In the genomic region with DNA sequence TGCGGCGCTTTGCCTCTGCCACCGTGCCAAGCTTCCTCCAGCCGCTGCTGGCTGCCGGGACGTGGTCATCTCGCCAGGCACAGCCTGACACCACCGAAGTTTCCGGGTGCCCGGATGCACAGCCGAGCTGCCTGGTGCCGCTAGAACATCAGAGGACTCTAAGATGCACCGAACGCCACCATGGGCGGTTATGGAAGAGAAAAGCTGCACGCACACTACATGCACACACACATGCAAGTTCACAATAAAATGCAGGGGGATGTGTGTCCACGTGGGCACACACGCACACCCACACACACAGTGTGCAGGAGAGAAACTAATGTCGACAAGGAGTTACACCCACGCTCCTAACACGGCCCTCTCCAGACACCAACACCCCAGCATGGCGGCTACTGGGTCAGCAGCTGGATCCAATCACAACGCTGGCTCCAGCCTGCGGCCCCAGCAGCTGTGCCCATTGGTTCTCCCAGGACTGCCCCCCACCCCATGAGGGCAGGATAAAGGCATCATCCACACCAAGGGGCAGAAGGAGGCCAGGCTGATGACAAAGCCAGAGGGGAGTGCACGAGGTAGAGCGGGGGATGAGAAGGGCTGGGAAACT, we compare ENCODE assay signal across 12 cellular contexts.
DNase-seq lines count a peak whose midpoint lies in the region; ATAC-seq and TF ChIP-seq lines count a peak whose summit lies in the region.
"Had no signal": no experiment of that assay in that cellular context is flagged by ENCODE, and none has a peak within 500 bp of the region (broad histone marks: within the 10 kb centered on the region; RNA-seq: fewer than 3 reads in every experiment).

No MANE protein-coding gene starts in this region.

- no peak for TF ChIP-seq CTCF in HEK293 (tag by site-specific recombination; IDR thresholded peaks at IDR 0.05)
- TF ChIP-seq CTCF in brain (conservative IDR thresholded peaks at IDR 0.05) = no peak
- no peak for TF ChIP-seq CTCF in omental fat pad (IDR thresholded peaks at IDR 0.05)

- no peaks in the 10 kb centered on the region for H3K27me3 Mint-ChIP-seq in activated CD4-positive, alpha-beta memory T cell treated with anti-CD3 and anti-CD28 coated beads, Interleukin-2, amount 10 ng/mL, durations not matched to agents 7 days and 5 days
- peaks cover 3% of the 10 kb centered on the region for H3K27me3 Mint-ChIP-seq in brain

- no peak for ATAC-seq in HG02678 (IDR thresholded peaks at IDR 0.05; ENCODE audit: unreplicated experiment)
- ATAC-seq in omental fat pad (ENCODE audit: low FRiP score) = no peak

- no peaks in the 10 kb centered on the region for H3K9me3 Mint-ChIP-seq in activated CD4-positive, alpha-beta memory T cell treated with anti-CD3 and anti-CD28 coated beads, Interleukin-2, amount 10 ng/mL, durations not matched to agents 7 days and 5 days
- H3K9me3 Mint-ChIP-seq in brain = peaks cover 0 to 3% (median 0%) of the 10 kb centered on the region in 5 experiments
- H3K9me3 Mint-ChIP-seq: nephron progenitor cell had no signal

- peak overlapping the region; percentile 88 for H3K27ac Mint-ChIP-seq in activated CD4-positive, alpha-beta memory T cell treated with anti-CD3 and anti-CD28 coated beads, Interleukin-2, amount 10 ng/mL, durations not matched to agents 7 days and 5 days
- peak overlapping the region; percentile 45 to 95 (median 86) for H3K27ac Mint-ChIP-seq in brain
- H3K27ac Mint-ChIP-seq: nephron progenitor cell had no signal

- H3K36me3 ChIP-seq in HEK293 (ENCODE audit: control insufficient read depth in 2 of 2, insufficient read depth in 1 of 2, low read length in 2 of 2) = no peaks in the 10 kb centered on the region
- H3K36me3 ChIP-seq: MG63 had no signal

- H3K36me3 Mint-ChIP-seq in activated CD4-positive, alpha-beta memory T cell treated with anti-CD3 and anti-CD28 coated beads, Interleukin-2, amount 10 ng/mL, durations not matched to agents 7 days and 5 days (ENCODE audit: low read depth) = peaks cover 49% of the 10 kb centered on the region
- peaks cover under 1% of the 10 kb centered on the region for H3K36me3 Mint-ChIP-seq in brain

- peak; percentile 77 for DNase-seq in activated CD4-positive, alpha-beta memory T cell treated with anti-CD3 and anti-CD28 coated beads, Interleukin-2, amount 10 ng/mL, durations not matched to agents 7 days and 5 days
- DNase-seq in occipital lobe (lab: John Stamatoyannopoulos, UW) (peak; percentile 40), NCI-H187 treated with DMSO at 0.1 percent for 48 hours (lab: John Stamatoyannopoulos, UW) (no peak), DMS53 treated with DMSO at 0.1 percent for 48 hours (lab: John Stamatoyannopoulos, UW; ENCODE audit: unreplicated experiment) (no peak), omental fat pad (ENCODE audit: low spot score) (no peak)
- DNase-seq: MG63, nephron progenitor cell, Right ventricle myocardium superior, testis had no signal

- no peak overlapping the region for H3K4me3 ChIP-seq in HEK293 (ENCODE audit: low read depth, low read length)
- H3K4me3 ChIP-seq: MG63 had no signal

- CTCF ChIA-PET in HEK293 (lab: Yijun Ruan, JAX) = no interaction called here
- CTCF ChIA-PET in activated CD4-positive, alpha-beta memory T cell treated with anti-CD3 and anti-CD28 coated beads, Interleukin-2, amount 10 ng/mL, durations not matched to agents 7 days and 5 days (lab: Charles Lee) = interaction anchor here (0.7 to 7.9 kb wide), 24 partner anchors 8 to 1211 kb away, joined by 3 to 80 read pairs (median 5); a partner anchor contains a TSS

- no peak overlapping the region for H3K27ac ChIP-seq in HEK293 (ENCODE audit: extremely low read depth, low read depth, low read length)
- H3K27ac ChIP-seq: testis had no signal

- peaks cover 16% of the 10 kb centered on the region for H3K4me1 ChIP-seq in HEK293 (ENCODE audit: control insufficient read depth, insufficient read depth, low read length)

- POLR2A ChIA-PET in HEK293 (lab: Yijun Ruan, JAX) = no interaction called here
- POLR2A ChIA-PET in activated CD4-positive, alpha-beta memory T cell treated with anti-CD3 and anti-CD28 coated beads, Interleukin-2, amount 10 ng/mL, durations not matched to agents 7 days and 5 days (lab: Charles Lee) = interaction anchor here (0.8 to 6.2 kb wide), 18 partner anchors 11 to 1014 kb away, joined by 3 to 155 read pairs (median 6); a partner anchor contains a TSS

- peak overlapping the region; percentile 77 for H3K4me3 Mint-ChIP-seq in activated CD4-positive, alpha-beta memory T cell treated with anti-CD3 and anti-CD28 coated beads, Interleukin-2, amount 10 ng/mL, durations not matched to agents 7 days and 5 days
- H3K4me3 Mint-ChIP-seq in brain = peak overlapping the region in 4 of 5 experiments; percentile 55 to 81 (median 68)
- H3K4me3 Mint-ChIP-seq: nephron progenitor cell had no signal

- H3K4me1 Mint-ChIP-seq in activated CD4-positive, alpha-beta memory T cell treated with anti-CD3 and anti-CD28 coated beads, Interleukin-2, amount 10 ng/mL, durations not matched to agents 7 days and 5 days = peaks cover 93% of the 10 kb centered on the region
- H3K4me1 Mint-ChIP-seq in brain = peaks cover 80% of the 10 kb centered on the region

- no peaks in the 10 kb centered on the region for H3K9me3 ChIP-seq in HEK293 (ENCODE audit: control insufficient read depth, insufficient read depth, low read depth, low read length)
- H3K9me3 ChIP-seq: MG63, testis had no signal

TF ChIP-seq in HEK293, 187 proteins besides CTCF, POLR2A, EP300 and RAD21:
- TF ChIP-seq KLF7 (tag by site-specific recombination; IDR thresholded peaks at IDR 0.05; ENCODE audit: borderline replicate concordance) (no peak), ZNF24 (tag by site-specific recombination; IDR thresholded peaks at IDR 0.05) (no peak), ZNF266 (tag by site-specific recombination; IDR thresholded peaks at IDR 0.05; ENCODE audit: low read depth) (no peak), ZNF350 (tag by site-specific recombination; IDR thresholded peaks at IDR 0.05) (no peak), ZFHX2 (tag by site-specific recombination; conservative IDR thresholded peaks at IDR 0.05) (peak; percentile 88), EGR2 (tag by site-specific recombination; IDR thresholded peaks at IDR 0.05; ENCODE audit: low read depth) (peak; percentile 73; the same call in 1 of the 2 replicates)

Comparison
In these comparisons a context has a peak if more than half of its experiments do, and no peak if none do; other contexts are left out.
1. DNase-seq: peak in activated CD4-positive, alpha-beta memory T cell treated with anti-CD3 and anti-CD28 coated beads, Interleukin-2, amount 10 ng/mL, durations not matched to agents 7 days and 5 days (single experiment) and occipital lobe (single experiment); none in NCI-H187 treated with DMSO at 0.1 percent for 48 hours (single experiment), DMS53 treated with DMSO at 0.1 percent for 48 hours (single experiment) and omental fat pad (single experiment).